In the genomic region with DNA sequence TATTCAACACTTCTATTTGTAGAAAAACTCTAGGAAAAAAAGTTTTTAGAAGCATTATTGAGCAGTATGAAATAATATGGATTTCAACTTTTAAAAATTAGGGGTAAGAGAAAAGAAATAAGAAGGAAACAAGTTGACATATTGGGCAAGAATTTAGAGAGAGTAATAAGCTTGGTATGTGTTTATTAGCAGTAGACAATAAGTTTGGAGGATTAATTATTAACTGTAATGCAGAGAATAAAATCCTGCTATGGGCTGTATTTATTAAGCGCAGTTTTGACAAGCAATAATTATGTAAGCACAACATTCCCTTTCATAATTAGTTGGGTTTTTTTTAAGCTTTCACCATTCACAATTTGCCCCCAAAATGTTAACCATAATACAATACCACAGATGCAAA, we compare ENCODE assay signal across 1 cellular context.
TF ChIP-seq lines count a peak whose summit lies in the region.

No MANE protein-coding gene starts in this region.

TF ChIP-seq in K562, 482 proteins besides CTCF, POLR2A, EP300 and RAD21 (continued from another document):
- TF ChIP-seq DNMT1 (IDR thresholded peaks at IDR 0.05) (no peak), ZNF3 (CRISPR knock-in tag; IDR thresholded peaks at IDR 0.05) (no peak), RHOXF2B (CRISPR knock-in tag; conservative IDR thresholded peaks at IDR 0.05) (no peak), HMG20A (CRISPR knock-in tag; conservative IDR thresholded peaks at IDR 0.05) (no peak), ZNF124 (CRISPR knock-in tag; IDR thresholded peaks at IDR 0.05) (no peak), HOXB6 (CRISPR knock-in tag; IDR thresholded peaks at IDR 0.05; ENCODE audit: borderline replicate concordance) (no peak), JUNB (CRISPR knock-in tag; conservative IDR thresholded peaks at IDR 0.05) (no peak), ZFP1 (CRISPR knock-in tag; IDR thresholded peaks at IDR 0.05) (no peak)
- TF ChIP-seq, protein P1, sequence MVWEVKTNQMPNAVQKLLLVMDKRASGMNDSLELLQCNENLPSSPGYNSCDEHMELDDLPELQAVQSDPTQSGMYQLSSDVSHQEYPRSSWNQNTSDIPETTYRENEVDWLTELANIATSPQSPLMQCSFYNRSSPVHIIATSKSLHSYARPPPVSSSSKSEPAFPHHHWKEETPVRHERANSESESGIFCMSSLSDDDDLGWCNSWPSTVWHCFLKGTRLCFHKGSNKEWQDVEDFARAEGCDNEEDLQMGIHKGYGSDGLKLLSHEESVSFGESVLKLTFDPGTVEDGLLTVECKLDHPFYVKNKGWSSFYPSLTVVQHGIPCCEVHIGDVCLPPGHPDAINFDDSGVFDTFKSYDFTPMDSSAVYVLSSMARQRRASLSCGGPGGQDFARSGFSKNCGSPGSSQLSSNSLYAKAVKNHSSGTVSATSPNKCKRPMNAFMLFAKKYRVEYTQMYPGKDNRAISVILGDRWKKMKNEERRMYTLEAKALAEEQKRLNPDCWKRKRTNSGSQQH (CRISPR knock-in tag; IDR thresholded peaks at IDR 0.05), result no peak
- TF ChIP-seq, protein P2, sequence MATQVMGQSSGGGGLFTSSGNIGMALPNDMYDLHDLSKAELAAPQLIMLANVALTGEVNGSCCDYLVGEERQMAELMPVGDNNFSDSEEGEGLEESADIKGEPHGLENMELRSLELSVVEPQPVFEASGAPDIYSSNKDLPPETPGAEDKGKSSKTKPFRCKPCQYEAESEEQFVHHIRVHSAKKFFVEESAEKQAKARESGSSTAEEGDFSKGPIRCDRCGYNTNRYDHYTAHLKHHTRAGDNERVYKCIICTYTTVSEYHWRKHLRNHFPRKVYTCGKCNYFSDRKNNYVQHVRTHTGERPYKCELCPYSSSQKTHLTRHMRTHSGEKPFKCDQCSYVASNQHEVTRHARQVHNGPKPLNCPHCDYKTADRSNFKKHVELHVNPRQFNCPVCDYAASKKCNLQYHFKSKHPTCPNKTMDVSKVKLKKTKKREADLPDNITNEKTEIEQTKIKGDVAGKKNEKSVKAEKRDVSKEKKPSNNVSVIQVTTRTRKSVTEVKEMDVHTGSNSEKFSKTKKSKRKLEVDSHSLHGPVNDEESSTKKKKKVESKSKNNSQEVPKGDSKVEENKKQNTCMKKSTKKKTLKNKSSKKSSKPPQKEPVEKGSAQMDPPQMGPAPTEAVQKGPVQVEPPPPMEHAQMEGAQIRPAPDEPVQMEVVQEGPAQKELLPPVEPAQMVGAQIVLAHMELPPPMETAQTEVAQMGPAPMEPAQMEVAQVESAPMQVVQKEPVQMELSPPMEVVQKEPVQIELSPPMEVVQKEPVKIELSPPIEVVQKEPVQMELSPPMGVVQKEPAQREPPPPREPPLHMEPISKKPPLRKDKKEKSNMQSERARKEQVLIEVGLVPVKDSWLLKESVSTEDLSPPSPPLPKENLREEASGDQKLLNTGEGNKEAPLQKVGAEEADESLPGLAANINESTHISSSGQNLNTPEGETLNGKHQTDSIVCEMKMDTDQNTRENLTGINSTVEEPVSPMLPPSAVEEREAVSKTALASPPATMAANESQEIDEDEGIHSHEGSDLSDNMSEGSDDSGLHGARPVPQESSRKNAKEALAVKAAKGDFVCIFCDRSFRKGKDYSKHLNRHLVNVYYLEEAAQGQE (CRISPR knock-in tag; IDR thresholded peaks at IDR 0.05; ENCODE audit: low read depth), result no peak
